In genomic region chr5:149831492-149831891, GRCh38 we compare ENCODE assay signal across 9 cellular contexts.
DNase-seq lines count a peak whose midpoint lies in the region; ATAC-seq, FAIRE-seq and TF ChIP-seq lines count a peak whose summit lies in the region.
"Had no signal": no experiment of that assay in that cellular context is flagged by ENCODE, and none has a peak within 500 bp of the region (broad histone marks: within the 10 kb centered on the region; RNA-seq: fewer than 3 reads in every experiment).

No MANE protein-coding gene starts in this region.

- H3K27me3 ChIP-seq in adipocyte (replicated peaks; ENCODE audit: control insufficient read depth, insufficient read depth, low read length) = no peaks in the 10 kb centered on the region
- H3K27me3 ChIP-seq in mesendoderm (ENCODE audit: insufficient read depth, low read length, poor library complexity) = no peaks in the 10 kb centered on the region

- no peak overlapping the region for H3K23ac ChIP-seq in mesendoderm (ENCODE audit: low read length)

- WGBS in mesendoderm (ENCODE audit: extremely low coverage, insufficient coverage, low lambda C conversion rate) = no CpG with 5 or more reads among the region's 5 CpGs

- no peak overlapping the region for H3K4me2 ChIP-seq in mesendoderm (ENCODE audit: low read length)

- H3K9ac ChIP-seq in adipocyte (ENCODE audit: low read length) (no peak overlapping the region), mesendoderm (ENCODE audit: low read length) (no peak overlapping the region)

- H3K27ac ChIP-seq in mesendoderm (ENCODE audit: low read depth, low read length) = no peak overlapping the region

- H2BK120ac ChIP-seq in mesendoderm (ENCODE audit: low read depth, low read length) = no peak overlapping the region

- no peak overlapping the region for H3K4me3 ChIP-seq in AG10803 (ENCODE audit: low read length)
- H3K4me3 ChIP-seq in adipocyte (ENCODE audit: low read length) = no peak overlapping the region
- H3K4me3 ChIP-seq in mesendoderm (ENCODE audit: low read length) = no peak overlapping the region

- H3K36me3 ChIP-seq in adipocyte (ENCODE audit: control insufficient read depth, insufficient read depth, low read length, severe bottlenecking) = peaks cover 44% of the 10 kb centered on the region
- H3K36me3 ChIP-seq in mesendoderm (ENCODE audit: control insufficient read depth, insufficient read depth, low read length) = no peaks in the 10 kb centered on the region

- no peak overlapping the region for H4K8ac ChIP-seq in mesendoderm (ENCODE audit: low read depth, low read length)

- no peaks in the 10 kb centered on the region for H3K79me2 ChIP-seq in mesendoderm (ENCODE audit: control insufficient read depth, insufficient read depth, low read length)

- H2BK15ac ChIP-seq in mesendoderm (replicated peaks; ENCODE audit: low read depth) = no peak overlapping the region

- H4K5ac ChIP-seq in mesendoderm (ENCODE audit: low read length) = no peak overlapping the region

- TF ChIP-seq CTCF in AG10803 (conservative IDR thresholded peaks at IDR 0.05; ENCODE audit: low read length) = no peak

- no peak for FAIRE-seq in urothelium cell line (lab: Jason Lieb, UNC)

- ATAC-seq in GM19395 (IDR thresholded peaks at IDR 0.05; ENCODE audit: unreplicated experiment) (peak; percentile 77), HG03439 (IDR thresholded peaks at IDR 0.05; ENCODE audit: unreplicated experiment) (peak; percentile 77)

- DNase-seq in AG10803 (ENCODE audit: low read depth) (peak; percentile 3), adipocyte (ENCODE audit: low read depth) (peak; percentile 52), mesendoderm (no peak), NOMO-1 (lab: John Stamatoyannopoulos, UW; ENCODE audit: unreplicated experiment in 2 of 2) (no peak), urothelium cell line (ENCODE audit: low spot score) (no peak), NCI-H1436 treated with DMSO at 0.1 percent for 48 hours (lab: John Stamatoyannopoulos, UW) (no peak)
- DNase-seq: DND-41 had no signal

- no peak overlapping the region for H3K56ac ChIP-seq in mesendoderm (ENCODE audit: low read length)

- H2AK5ac ChIP-seq in mesendoderm (ENCODE audit: low read length) = no peak overlapping the region

- H3K9me3 ChIP-seq in adipocyte (ENCODE audit: control insufficient read depth, low read length) = no peaks in the 10 kb centered on the region

- H2BK5ac ChIP-seq in mesendoderm (ENCODE audit: low read length) = no peak overlapping the region

- H3K79me1 ChIP-seq in mesendoderm (ENCODE audit: low read length) = no peaks in the 10 kb centered on the region

- H3K4ac ChIP-seq in mesendoderm (ENCODE audit: low read depth, low read length) = no peak overlapping the region

- H3K4me1 ChIP-seq in adipocyte (ENCODE audit: control insufficient read depth, insufficient read depth, low read length) = peaks cover 4% of the 10 kb centered on the region
- H3K4me1 ChIP-seq in mesendoderm (ENCODE audit: control insufficient read depth, low read depth, low read length) = no peaks in the 10 kb centered on the region

- no peak overlapping the region for H3K18ac ChIP-seq in mesendoderm (ENCODE audit: low read length)

Comparison
In these comparisons a context has a peak if more than half of its experiments do, and no peak if none do; other contexts are left out.
1. DNase-seq: peak in AG10803 (single experiment) and adipocyte (single experiment); none in mesendoderm (single experiment), NOMO-1 (0 of 2), urothelium cell line (single experiment) and NCI-H1436 treated with DMSO at 0.1 percent for 48 hours (single experiment).